Comparison of ENCODE assay signal across 11 cellular contexts in the genomic region with DNA sequence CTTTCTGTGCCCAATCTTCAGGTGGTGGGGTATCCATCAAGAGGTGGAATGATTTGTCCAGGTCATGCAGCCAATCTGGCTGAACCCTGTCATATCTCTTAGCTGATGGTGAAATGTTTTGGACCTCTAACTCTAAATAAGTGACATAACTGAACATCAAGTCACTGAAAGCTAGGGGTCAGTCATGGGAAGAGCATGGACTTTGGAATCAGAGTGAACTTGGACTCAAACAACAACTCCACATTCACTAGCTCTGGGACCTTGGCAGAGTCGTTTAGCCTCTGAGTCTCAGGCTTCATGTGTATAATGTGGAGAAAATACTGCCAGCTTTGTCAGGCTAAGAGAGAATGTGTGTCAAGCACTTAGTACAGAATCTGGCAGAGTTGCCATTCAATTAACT.
DNase-seq lines count a peak whose midpoint lies in the region; ATAC-seq and TF ChIP-seq lines count a peak whose summit lies in the region.
"Had no signal": no experiment of that assay in that cellular context is flagged by ENCODE, and none has a peak within 500 bp of the region (broad histone marks: within the 10 kb centered on the region; RNA-seq: fewer than 3 reads in every experiment).

No MANE protein-coding gene starts in this region.

- H2BK120ac ChIP-seq in H9 (ENCODE audit: low read depth, low read length, poor library complexity, severe bottlenecking), result no peak overlapping the region

- H4K91ac ChIP-seq in H9 (ENCODE audit: insufficient read length, low read depth, low read length), result no peak overlapping the region

- no peak overlapping the region for H2AK5ac ChIP-seq in H9 (ENCODE audit: insufficient read length, low read length)

- H3K27ac Mint-ChIP-seq in H9, result no peak overlapping the region
- H3K27ac Mint-ChIP-seq in brain, result peak overlapping the region in 4 of 5 experiments; percentile 0 to 74 (median 18)
- H3K27ac Mint-ChIP-seq: activated naive CD4-positive, alpha-beta T cell treated with anti-CD3 and anti-CD28 coated beads, Interleukin-2, amount 50 U/mL, for 72 hours had no signal

- H3K27me3 ChIP-seq in H9 (ENCODE audit: insufficient read depth, low read length), result no peaks in the 10 kb centered on the region
- no peaks in the 10 kb centered on the region for H3K27me3 ChIP-seq in Peyer's patch

- no peak overlapping the region for H3K27ac ChIP-seq in H9 (ENCODE audit: insufficient read length, low read depth, low read length)
- no peak overlapping the region for H3K27ac ChIP-seq in Peyer's patch
- H3K27ac ChIP-seq: psoas muscle had no signal

- no peak for TF ChIP-seq POLR2A in Peyer's patch (IDR thresholded peaks at IDR 0.05)

- H2AFZ ChIP-seq in H9 (ENCODE audit: low read length), result no peak overlapping the region

- H3K27me3 Mint-ChIP-seq in H9 (ENCODE audit: low read depth), result no peaks in the 10 kb centered on the region
- no peaks in the 10 kb centered on the region for H3K27me3 Mint-ChIP-seq in brain

- 0 out of 5 replicates have a peak, but pooled peaks cover 0 to 3% of the 10 kb centered on the region in 2 experiments for H3K9me3 Mint-ChIP-seq in H9
- H3K9me3 Mint-ChIP-seq in brain, result peaks cover 0 to 6% (median 4%) of the 10 kb centered on the region in 5 experiments
- H3K9me3 Mint-ChIP-seq: activated naive CD4-positive, alpha-beta T cell treated with anti-CD3 and anti-CD28 coated beads, Interleukin-2, amount 50 U/mL, for 72 hours had no signal

- no peak overlapping the region for H3T11ph ChIP-seq in H9 (ENCODE audit: low read length)

- no CpG with 5 or more reads among the region's 1 CpG for WGBS in H9 (ENCODE audit: extremely low coverage, insufficient read length, low lambda C conversion rate)

- no peak overlapping the region for H3K4me2 ChIP-seq in H9 (ENCODE audit: insufficient read depth, insufficient read length, low read length)

- H3K4me3 ChIP-seq in Peyer's patch, result no peak overlapping the region
- H3K4me3 ChIP-seq: psoas muscle had no signal

- no peak overlapping the region for H3K4me3 Mint-ChIP-seq in H9
- no peak overlapping the region for H3K4me3 Mint-ChIP-seq in brain

- H3K4ac ChIP-seq in H9 (ENCODE audit: low read depth, low read length), result no peak overlapping the region

- no peak overlapping the region for H3K18ac ChIP-seq in H9 (ENCODE audit: insufficient read length, low read depth, low read length)

- H4K5ac ChIP-seq in H9 (ENCODE audit: insufficient read length, low read depth, low read length), result no peak overlapping the region

- H3K79me1 ChIP-seq in H9 (ENCODE audit: insufficient read depth, low read depth, low read length, poor library complexity, severe bottlenecking), result no peaks in the 10 kb centered on the region

- H3K36me3 ChIP-seq in Peyer's patch, result no peaks in the 10 kb centered on the region

- no peak overlapping the region for H2BK5ac ChIP-seq in H9 (ENCODE audit: insufficient read length, low read length)

- no peak overlapping the region for H2BK12ac ChIP-seq in H9 (ENCODE audit: insufficient read length, low read depth, low read length)

- H3K79me2 ChIP-seq in H9 (ENCODE audit: insufficient read depth, low read length), result no peaks in the 10 kb centered on the region

- in situ Hi-C loops in ACHN (cut with HindIII; ENCODE audit: low pct_ligation_motif_present, low pct_unique_long_range_greater_than_20kb, low sequenced_read_pairs), result no loop called here

- H3K4me1 ChIP-seq in H9 (ENCODE audit: insufficient read depth, low read length), result no peaks in the 10 kb centered on the region
- H3K4me1 ChIP-seq in Peyer's patch, result no peaks in the 10 kb centered on the region
- H3K4me1 ChIP-seq: psoas muscle had no signal

- TF ChIP-seq CTCF in H9 (conservative IDR thresholded peaks at IDR 0.05), result 0 out of 3 replicates have a peak, but pooled peaks have one; percentile 22
- peak in 1 of 2 experiments; percentile 10 for TF ChIP-seq CTCF in brain (conservative IDR thresholded peaks at IDR 0.05)
- TF ChIP-seq CTCF in Peyer's patch (IDR thresholded peaks at IDR 0.05), result peak in 1 of 6 experiments; percentile 9

- no peaks in the 10 kb centered on the region for H3K23me2 ChIP-seq in H9 (ENCODE audit: insufficient read length, low read depth, low read length, poor library complexity, severe bottlenecking)

- no peak overlapping the region for H3K23ac ChIP-seq in H9 (ENCODE audit: insufficient read length, low read depth, low read length)

- no peak overlapping the region for H3K14ac ChIP-seq in H9 (ENCODE audit: insufficient read depth, low read length)

- H3K36me3 Mint-ChIP-seq in H9 (ENCODE audit: insufficient read depth in 1 of 3, low read depth in 3 of 3) (no peaks in the 10 kb centered on the region), brain (no peaks in the 10 kb centered on the region)
- H3K36me3 Mint-ChIP-seq: activated naive CD4-positive, alpha-beta T cell treated with anti-CD3 and anti-CD28 coated beads, Interleukin-2, amount 50 U/mL, for 72 hours had no signal

- H4K8ac ChIP-seq in H9 (replicated peaks; ENCODE audit: insufficient read length, low read depth, low read length), result no peak overlapping the region

- H4K20me1 ChIP-seq in H9 (ENCODE audit: control insufficient read depth, insufficient read depth, insufficient read length), result no peaks in the 10 kb centered on the region

- H3K9me3 ChIP-seq in H9 (ENCODE audit: control insufficient read depth, low read depth, low read length), result no peaks in the 10 kb centered on the region
- H3K9me3 ChIP-seq in Peyer's patch, result no peaks in the 10 kb centered on the region
- H3K9me3 ChIP-seq: psoas muscle had no signal

- no peak overlapping the region for H3K9ac ChIP-seq in H9 (ENCODE audit: extremely low read depth, insufficient read length, low read length)

- no peak overlapping the region for H2BK15ac ChIP-seq in H9 (ENCODE audit: low read depth, low read length)

- H3K56ac ChIP-seq in H9 (ENCODE audit: insufficient read length, low read depth, low read length), result no peak overlapping the region

- no peak overlapping the region for H2BK20ac ChIP-seq in H9 (ENCODE audit: low read depth, low read length, poor library complexity, severe bottlenecking)

- DNase-seq in ACHN (peak; percentile 11), H9 (no peak), iris pigment epithelial cell (ENCODE audit: low read depth) (peak; percentile 41), NCI-H187 treated with DMSO at 0.1 percent for 48 hours (lab: John Stamatoyannopoulos, UW) (no peak), Peyer's patch (no peak), NCI-H2107 treated with DMSO at 0.1 percent for 48 hours (lab: John Stamatoyannopoulos, UW; ENCODE audit: unreplicated experiment) (no peak)
- DNase-seq: psoas muscle had no signal

- H3K4me1 Mint-ChIP-seq in H9 (peaks cover 3% of the 10 kb centered on the region in 2 experiments; a peak in 2 of 4 replicates), brain (peaks cover 55% of the 10 kb centered on the region)

- ATAC-seq in GM21381 (IDR thresholded peaks at IDR 0.05; ENCODE audit: unreplicated experiment), result no peak
- ATAC-seq: activated CD4-positive, CD25-positive, alpha-beta regulatory T cell treated with anti-CD3 and anti-CD28 coated beads, Interleukin-2, amount 50 U/mL, for 24 hours; activated naive CD4-positive, alpha-beta T cell treated with anti-CD3 and anti-CD28 coated beads, Interleukin-2, amount 50 U/mL, for 72 hours had no signal

Comparison
In these comparisons a context has a peak if more than half of its experiments do, and no peak if none do; other contexts are left out.
1. DNase-seq: peak in ACHN (single experiment) and iris pigment epithelial cell (single experiment); none in H9 (single experiment), NCI-H187 treated with DMSO at 0.1 percent for 48 hours (single experiment), Peyer's patch (0 of 3) and NCI-H2107 treated with DMSO at 0.1 percent for 48 hours (single experiment).
2. H3K27ac Mint-ChIP-seq: peak in brain (4 of 5); none in H9 (0 of 3).